ENCODE assay signal across 12 cellular contexts in the genomic region with DNA sequence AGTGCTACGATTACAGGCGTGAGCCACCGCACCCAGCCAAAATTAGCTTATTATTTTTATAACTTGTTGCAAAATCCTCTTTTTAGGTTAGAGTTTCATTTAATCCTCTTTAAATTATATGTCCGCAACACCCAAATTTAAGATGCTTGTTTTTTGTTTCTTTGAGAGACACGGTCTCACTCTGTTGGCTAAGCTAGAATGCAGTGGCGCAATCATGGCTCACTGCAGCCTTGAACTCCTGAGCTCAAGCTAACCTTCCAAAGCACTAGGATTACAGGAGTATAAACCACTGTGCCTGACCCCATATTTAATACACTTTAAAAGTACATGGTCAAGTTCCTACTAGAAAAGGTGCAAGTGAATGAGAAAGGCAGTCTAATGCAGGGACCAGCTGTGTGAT. TPM values are rescaled to one million over a fixed set of nuclear protein-coding genes. Genes with fewer than 3 reads are reported as not detected.
DNase-seq lines count a peak whose midpoint lies in the region; ATAC-seq, FAIRE-seq and TF ChIP-seq lines count a peak whose summit lies in the region.
"Had no signal": no experiment of that assay in that cellular context is flagged by ENCODE, and none has a peak within 500 bp of the region (broad histone marks: within the 10 kb centered on the region; RNA-seq: fewer than 3 reads in every experiment).

No MANE protein-coding gene starts in this region.

- no peaks in the 10 kb centered on the region for H3K9me3 ChIP-seq in CD8-positive, alpha-beta memory T cell (ENCODE audit: low read length)
- no peaks in the 10 kb centered on the region for H3K9me3 ChIP-seq in astrocyte (ENCODE audit: insufficient read depth, low read depth, low read length)

- TF ChIP-seq CTCF in astrocyte (IDR thresholded peaks at IDR 0.05; ENCODE audit: insufficient read depth, low read depth, low read length) (no peak), nephron (IDR thresholded peaks at IDR 0.05; ENCODE audit: unreplicated experiment in 3 of 3) (no peak)

- H3K4me3 Mint-ChIP-seq in CD8-positive, alpha-beta memory T cell, result peak overlapping the region; percentile 85 to 95 (median 90)
- peak overlapping the region in 3 of 4 donors; percentile 48 to 97 (median 92) for H3K4me3 Mint-ChIP-seq in IgD-negative memory B cell
- peak overlapping the region; percentile 94 for H3K4me3 Mint-ChIP-seq in astrocyte (ENCODE audit: unreplicated experiment)
- peak overlapping the region; percentile 89 to 96 (median 95) for H3K4me3 Mint-ChIP-seq in nephron

- H3K9me3 Mint-ChIP-seq in CD8-positive, alpha-beta memory T cell, result no peaks in the 10 kb centered on the region
- H3K9me3 Mint-ChIP-seq in IgD-negative memory B cell, result no peaks in the 10 kb centered on the region
- H3K9me3 Mint-ChIP-seq in astrocyte (ENCODE audit: unreplicated experiment), result no peaks in the 10 kb centered on the region
- no peaks in the 10 kb centered on the region for H3K9me3 Mint-ChIP-seq in nephron

- no peak overlapping the region for H3K4me3 ChIP-seq in CD8-positive, alpha-beta memory T cell (ENCODE audit: low read length)
- no peak overlapping the region for H3K4me3 ChIP-seq in astrocyte (ENCODE audit: insufficient read depth, low read depth, low read length)
- no peak overlapping the region for H3K4me3 ChIP-seq in H7 (ENCODE audit: insufficient read depth, low read depth, low read length)

- H3K79me2 ChIP-seq in astrocyte (ENCODE audit: insufficient read depth, low read length), result peaks cover 62% of the 10 kb centered on the region

- peak overlapping the region; percentile 93 for H3K4me2 ChIP-seq in astrocyte (ENCODE audit: low read length)

- H3K9ac ChIP-seq in astrocyte (ENCODE audit: low read length), result peak overlapping the region; percentile 94

- H4K20me1 ChIP-seq in astrocyte (ENCODE audit: insufficient read depth, low read length), result peaks cover 32% of the 10 kb centered on the region

- no peak overlapping the region for H3K27ac ChIP-seq in CD8-positive, alpha-beta memory T cell (ENCODE audit: low read depth, low read length)
- H3K27ac ChIP-seq in astrocyte (ENCODE audit: low read depth, low read length), result no peak overlapping the region

- peaks cover 33% of the 10 kb centered on the region for H3K4me1 ChIP-seq in CD8-positive, alpha-beta memory T cell (ENCODE audit: insufficient read depth, low read length)
- H3K4me1 ChIP-seq in astrocyte (ENCODE audit: insufficient read depth, low read length), result peaks cover 8% of the 10 kb centered on the region

- no peak for ATAC-seq in GM19395 (IDR thresholded peaks at IDR 0.05; ENCODE audit: unreplicated experiment)
- ATAC-seq: left lobe of liver had no signal

- H3K27me3 ChIP-seq in CD8-positive, alpha-beta memory T cell (ENCODE audit: insufficient read depth, low read length, poor library complexity, severe bottlenecking), result no peaks in the 10 kb centered on the region
- H3K27me3 ChIP-seq in astrocyte (ENCODE audit: insufficient read depth, low read length) (no peaks in the 10 kb centered on the region), H7 (ENCODE audit: control insufficient read depth, insufficient read depth, low read length) (no peaks in the 10 kb centered on the region; the same call in 1 of the 2 replicates)

- H3K27me3 Mint-ChIP-seq in CD8-positive, alpha-beta memory T cell, result no peaks in the 10 kb centered on the region
- peaks cover 12% of the 10 kb centered on the region for H3K27me3 Mint-ChIP-seq in IgD-negative memory B cell
- H3K27me3 Mint-ChIP-seq in astrocyte (ENCODE audit: low read depth, unreplicated experiment), result no peaks in the 10 kb centered on the region
- H3K27me3 Mint-ChIP-seq in nephron (ENCODE audit: low read depth), result no peaks in the 10 kb centered on the region

- peaks cover 37 to 65% (median 58%) of the 10 kb centered on the region in 3 donors for H3K4me1 Mint-ChIP-seq in CD8-positive, alpha-beta memory T cell
- H3K4me1 Mint-ChIP-seq in IgD-negative memory B cell (peaks cover 21 to 37% (median 33%) of the 10 kb centered on the region in 3 donors), astrocyte (ENCODE audit: low read depth, unreplicated experiment) (peaks cover 3% of the 10 kb centered on the region), nephron (peaks cover 58% of the 10 kb centered on the region)

- no peaks in the 10 kb centered on the region for H3K36me3 ChIP-seq in CD8-positive, alpha-beta memory T cell (ENCODE audit: insufficient read depth, low read length)
- peaks cover under 1% of the 10 kb centered on the region for H3K36me3 ChIP-seq in astrocyte (ENCODE audit: insufficient read depth, low read length)
- peaks cover 11% of the 10 kb centered on the region for H3K36me3 ChIP-seq in H7 (replicated peaks; ENCODE audit: control insufficient read depth, insufficient read depth, low read length)

- H2AFZ ChIP-seq in astrocyte (ENCODE audit: low read depth, low read length), result no peak overlapping the region

- POLR2A ChIA-PET in CD8-positive, alpha-beta memory T cell (lab: Charles Lee), result no interaction called here

- CTCF ChIA-PET in CD8-positive, alpha-beta memory T cell (lab: Charles Lee), result interaction anchor here (5.7 kb wide), 1 partner anchor 15 kb away, joined by 24 read pairs; no protein-coding TSS in a partner anchor

- DNase-seq in CD8-positive, alpha-beta memory T cell, result no peak
- DNase-seq in astrocyte (ENCODE audit: low read depth) (no peak), SKM-1 (lab: John Stamatoyannopoulos, UW; ENCODE audit: unreplicated experiment) (no peak), H7 (no peak)
- no peak for DNase-seq in stimulated activated naive CD4-positive, alpha-beta T cell treated with Interleukin-2 at 50 U/mL for 16 hours (lab: John Stamatoyannopoulos, UW)
- DNase-seq: amniotic stem cell; small intestine; stimulated activated naive CD4-positive, alpha-beta T cell had no signal

- no peak for FAIRE-seq in astrocyte (lab: Jason Lieb, UNC)
- FAIRE-seq: small intestine had no signal

- H3K27ac Mint-ChIP-seq in CD8-positive, alpha-beta memory T cell, result peak overlapping the region in 2 of 8 donors; percentile 26 to 93
- H3K27ac Mint-ChIP-seq in IgD-negative memory B cell, result peak overlapping the region in 1 of 3 donors; percentile 99
- H3K27ac Mint-ChIP-seq in astrocyte (ENCODE audit: unreplicated experiment), result no peak overlapping the region
- peak overlapping the region; percentile 85 to 97 (median 96) for H3K27ac Mint-ChIP-seq in nephron

- peaks cover 0 to 35% (median 6%) of the 10 kb centered on the region in 3 donors for H3K36me3 Mint-ChIP-seq in CD8-positive, alpha-beta memory T cell
- peaks cover 2% of the 10 kb centered on the region for H3K36me3 Mint-ChIP-seq in IgD-negative memory B cell
- H3K36me3 Mint-ChIP-seq in astrocyte (ENCODE audit: low read depth, unreplicated experiment), result no peaks in the 10 kb centered on the region
- peaks cover 36% of the 10 kb centered on the region for H3K36me3 Mint-ChIP-seq in nephron (ENCODE audit: low read depth)

RNA-seq across cellular contexts. Expression of a gene that starts 2.2 kb away (rescaled TPM):
- 100 to 1,000 TPM; 156 to 163 TPM for total RNA-seq in CD8-positive, alpha-beta memory T cell
- polyA plus RNA-seq in CD8-positive, alpha-beta memory T cell, result 155 TPM
- 170 TPM for polyA plus RNA-seq in IgD-negative memory B cell
- total RNA-seq in astrocyte, result 77.6 and 86.1 TPM in 2 replicates
- total RNA-seq in H7 (2014; rRNA removed; shearing (Covaris generic)), result 158 and 198 TPM in 2 replicates
